ENCODE assay signal across 15 cellular contexts in genomic region chr2:215751200-215751910, GRCh38.
A peak's percentile ranks its signal among the peaks of the same experiment; 100 is the strongest.
DNase-seq lines count a peak whose midpoint lies in the region; ATAC-seq, FAIRE-seq and TF ChIP-seq lines count a peak whose summit lies in the region.
"Had no signal": no experiment of that assay in that cellular context is flagged by ENCODE, and none has a peak within 500 bp of the region (broad histone marks: within the 10 kb centered on the region; RNA-seq: fewer than 3 reads in every experiment).

No MANE protein-coding gene starts in this region.

- H4K8ac ChIP-seq in H9 (replicated peaks; ENCODE audit: insufficient read length, low read depth, low read length), result no peak overlapping the region

- CTCF ChIA-PET in MCF 10A (lab: Yijun Ruan, JAX), result interaction anchor here (0.8 to 1.8 kb wide), 2 partner anchors 20 to 36 kb away, joined by 3 to 6 read pairs; no protein-coding TSS in a partner anchor

- POLR2A ChIA-PET in MCF 10A (lab: Yijun Ruan, JAX), result interaction anchor here (0.6 to 0.7 kb wide), 2 partner anchors 22 to 145 kb away, joined by 3 read pairs; no protein-coding TSS in a partner anchor

- H3K4me3 ChIP-seq in breast epithelium (no peak overlapping the region), fibroblast of the aortic adventitia (ENCODE audit: low read depth, low read length) (no peak overlapping the region)
- H3K4me3 ChIP-seq: lower lobe of right lung had no signal

- H3K23ac ChIP-seq in H9 (ENCODE audit: insufficient read length, low read depth, low read length), result no peak overlapping the region

- no peak overlapping the region for H2AFZ ChIP-seq in H9 (ENCODE audit: low read length)

- H3K27me3 ChIP-seq in breast epithelium (no peaks in the 10 kb centered on the region), H9 (ENCODE audit: insufficient read depth, low read length) (no peaks in the 10 kb centered on the region)

- no peak overlapping the region for H3K18ac ChIP-seq in H9 (ENCODE audit: insufficient read length, low read depth, low read length)

- no peak for TF ChIP-seq CTCF in MCF 10A (IDR thresholded peaks at IDR 0.05; ENCODE audit: unreplicated experiment)
- no peak for TF ChIP-seq CTCF in breast epithelium (IDR thresholded peaks at IDR 0.05)
- TF ChIP-seq CTCF in fibroblast of the aortic adventitia (IDR thresholded peaks at IDR 0.05; ENCODE audit: insufficient read depth, low read length), result no peak
- no peak for TF ChIP-seq CTCF in H9 (conservative IDR thresholded peaks at IDR 0.05)

- H3K79me1 ChIP-seq in H9 (ENCODE audit: insufficient read depth, low read depth, low read length, poor library complexity, severe bottlenecking), result no peaks in the 10 kb centered on the region

- no peak overlapping the region for H3K56ac ChIP-seq in H9 (ENCODE audit: insufficient read length, low read depth, low read length)

- TF ChIP-seq POLR2A in breast epithelium (IDR thresholded peaks at IDR 0.05), result no peak

- no peak overlapping the region for H2BK12ac ChIP-seq in H9 (ENCODE audit: insufficient read length, low read depth, low read length)

- H3K9ac ChIP-seq in H9 (ENCODE audit: extremely low read depth, insufficient read length, low read length), result no peak overlapping the region

- no peak for FAIRE-seq in urothelium cell line (lab: Jason Lieb, UNC)

- no peak overlapping the region for H3K4me2 ChIP-seq in H9 (ENCODE audit: insufficient read depth, insufficient read length, low read length)

- H2BK5ac ChIP-seq in H9 (ENCODE audit: insufficient read length, low read length), result no peak overlapping the region

- H3K27ac ChIP-seq in breast epithelium (no peak overlapping the region), H9 (ENCODE audit: insufficient read length, low read depth, low read length) (no peak overlapping the region)
- H3K27ac ChIP-seq: lower lobe of right lung had no signal

- no peak overlapping the region for H4K5ac ChIP-seq in H9 (ENCODE audit: insufficient read length, low read depth, low read length)

- H3K27ac Mint-ChIP-seq in MCF 10A (ENCODE audit: low read depth, unreplicated experiment), result no peak overlapping the region
- no peak overlapping the region for H3K27ac Mint-ChIP-seq in H9
- H3K27ac Mint-ChIP-seq: activated CD8-positive, alpha-beta T cell treated with anti-CD3 and anti-CD28 coated beads, Interleukin-2, amount 10 ng/mL, durations not matched to agents 7 days and 5 days; B cell had no signal

- peak; percentile 67 for DNase-seq in MCF 10A (ENCODE audit: unreplicated experiment)
- no peak for DNase-seq in breast epithelium (ENCODE audit: low spot score in 2 of 2)
- peak; percentile 5 for DNase-seq in SW480 (ENCODE audit: low spot score)
- peak; percentile 87 for DNase-seq in fibroblast of the aortic adventitia (ENCODE audit: low read depth)
- peak; percentile 47 for DNase-seq in urothelium cell line (ENCODE audit: low spot score)
- DNase-seq in H9, result no peak
- no peak for DNase-seq in NCI-H187 treated with DMSO at 0.1 percent for 48 hours (lab: John Stamatoyannopoulos, UW)
- DNase-seq: lower lobe of right lung, NCI-H2081 treated with DMSO at 0.1 percent for 48 hours, posterior cingulate gyrus had no signal

- no TSS peak for BruUV-seq in MCF 10A (replicated peaks; lab: Mats Ljungman, UMichigan)

- H2BK20ac ChIP-seq in H9 (ENCODE audit: low read depth, low read length, poor library complexity, severe bottlenecking), result no peak overlapping the region

- H3K9me3 Mint-ChIP-seq in MCF 10A (ENCODE audit: unreplicated experiment) (no peaks in the 10 kb centered on the region), H9 (no peaks in the 10 kb centered on the region)
- H3K9me3 Mint-ChIP-seq: IgD-negative memory B cell had no signal

- intact Hi-C loops in MCF 10A (cut with micrococcal nuclease) (loop anchor here (5.0 kb wide), 1 partner anchor 151 kb away; no protein-coding TSS in a partner anchor), breast epithelium (cut with DNase I; ENCODE audit: low total_unique reads) (no loop called here)

- WGBS in H9 (ENCODE audit: extremely low coverage, insufficient read length, low lambda C conversion rate), result no CpG with 5 or more reads among the region's 3 CpGs

- H3K14ac ChIP-seq in H9 (ENCODE audit: insufficient read depth, low read length), result no peak overlapping the region

- no peaks in the 10 kb centered on the region for H4K20me1 ChIP-seq in H9 (ENCODE audit: control insufficient read depth, insufficient read depth, insufficient read length)

- H3K36me3 Mint-ChIP-seq in MCF 10A (ENCODE audit: insufficient read depth, unreplicated experiment) (peaks cover 12% of the 10 kb centered on the region), H9 (ENCODE audit: insufficient read depth in 1 of 3, low read depth in 3 of 3) (no peaks in the 10 kb centered on the region)

- H4K91ac ChIP-seq in H9 (ENCODE audit: insufficient read length, low read depth, low read length), result no peak overlapping the region

- H3K36me3 ChIP-seq in breast epithelium, result no peaks in the 10 kb centered on the region
- H3K36me3 ChIP-seq: lower lobe of right lung had no signal

- H3K4me1 Mint-ChIP-seq in MCF 10A (ENCODE audit: insufficient read depth, unreplicated experiment), result peaks cover 18% of the 10 kb centered on the region
- H3K4me1 Mint-ChIP-seq in H9, result no peaks in the 10 kb centered on the region
- H3K4me1 Mint-ChIP-seq: B cell had no signal

- H3K4me3 Mint-ChIP-seq in MCF 10A (ENCODE audit: unreplicated experiment) (no peak overlapping the region), H9 (no peak overlapping the region)
- H3K4me3 Mint-ChIP-seq: activated CD8-positive, alpha-beta T cell treated with anti-CD3 and anti-CD28 coated beads, Interleukin-2, amount 10 ng/mL, durations not matched to agents 7 days and 5 days; B cell; IgD-negative memory B cell had no signal

- H3K27me3 Mint-ChIP-seq in MCF 10A (ENCODE audit: insufficient read depth, unreplicated experiment) (no peaks in the 10 kb centered on the region), H9 (ENCODE audit: low read depth) (no peaks in the 10 kb centered on the region; the same call in 1 of the 2 replicates)

- peaks cover 0 to 4% of the 10 kb centered on the region in 2 donors for H3K4me1 ChIP-seq in breast epithelium
- H3K4me1 ChIP-seq in H9 (ENCODE audit: insufficient read depth, low read length), result no peaks in the 10 kb centered on the region

- no peak overlapping the region for H3K4ac ChIP-seq in H9 (ENCODE audit: low read depth, low read length)

- no peak overlapping the region for H2AK5ac ChIP-seq in H9 (ENCODE audit: insufficient read length, low read length)

- no peak for ATAC-seq in GM21423 (IDR thresholded peaks at IDR 0.05; ENCODE audit: unreplicated experiment)
- ATAC-seq: esophagus mucosa, lower lobe of right lung had no signal

- H2BK15ac ChIP-seq in H9 (ENCODE audit: low read depth, low read length), result no peak overlapping the region

- H3K9me3 ChIP-seq in breast epithelium (no peaks in the 10 kb centered on the region), H9 (ENCODE audit: control insufficient read depth, low read depth, low read length) (no peaks in the 10 kb centered on the region)
- H3K9me3 ChIP-seq: lower lobe of right lung had no signal

- no peak overlapping the region for H2BK120ac ChIP-seq in H9 (ENCODE audit: low read depth, low read length, poor library complexity, severe bottlenecking)

- H3K79me2 ChIP-seq in H9 (ENCODE audit: insufficient read depth, low read length), result no peaks in the 10 kb centered on the region

- no peak overlapping the region for H3T11ph ChIP-seq in H9 (ENCODE audit: low read length)

- H3K23me2 ChIP-seq in H9 (ENCODE audit: insufficient read length, low read depth, low read length, poor library complexity, severe bottlenecking), result no peaks in the 10 kb centered on the region

Comparison
In these comparisons a context has a peak if more than half of its experiments do, and no peak if none do; other contexts are left out.
1. DNase-seq: peak in MCF 10A (single experiment), SW480 (single experiment), fibroblast of the aortic adventitia (single experiment) and urothelium cell line (single experiment); none in breast epithelium (0 of 2), H9 (single experiment) and NCI-H187 treated with DMSO at 0.1 percent for 48 hours (single experiment).